ENCODE assay signal across 8 cellular contexts in the genomic region with DNA sequence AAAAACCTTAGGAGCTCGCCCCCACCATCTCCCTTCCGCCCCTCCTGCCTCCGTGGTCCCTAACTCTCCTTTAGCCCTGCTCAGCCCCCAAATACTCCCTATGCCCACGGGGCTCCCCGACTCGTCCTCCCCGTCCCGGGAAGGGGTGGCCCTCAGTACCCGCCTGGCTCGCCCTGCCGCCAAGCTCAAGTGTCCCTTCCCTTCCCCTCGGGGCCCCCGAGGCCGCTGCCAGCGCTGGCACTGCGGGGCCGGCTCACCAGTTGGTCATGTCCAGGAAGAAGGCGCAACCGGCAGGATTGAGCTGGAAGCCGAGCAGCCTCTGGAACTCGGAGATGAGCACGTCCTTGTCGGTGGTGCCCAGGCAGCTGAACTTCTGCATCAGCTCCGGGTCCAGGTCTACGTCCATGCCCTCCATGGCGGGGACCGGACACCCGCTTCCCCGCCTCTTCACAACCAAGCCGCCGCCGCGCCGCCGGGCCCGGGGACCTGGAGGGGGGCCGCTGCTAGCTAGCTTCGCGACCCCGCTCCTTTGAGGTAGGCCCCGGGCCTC. TPM values are rescaled to one million over a fixed set of nuclear protein-coding genes. Genes with fewer than 3 reads are reported as not detected.
DNase-seq lines count a peak whose midpoint lies in the region; TF ChIP-seq lines count a peak whose summit lies in the region.

No MANE protein-coding gene starts in this region.

- TF ChIP-seq EP300 in suprapubic skin (IDR thresholded peaks at IDR 0.05), result no peak

- H3K4me3 ChIP-seq in lower leg skin (ENCODE audit: low read depth, poor library complexity, severe bottlenecking), result peak overlapping the region; percentile 75
- peak overlapping the region; percentile 86 for H3K4me3 ChIP-seq in suprapubic skin

- H3K4me1 ChIP-seq in suprapubic skin, result peaks cover 40% of the 10 kb centered on the region

- DNase-seq in DMS53 (lab: John Stamatoyannopoulos, UW) (peak; percentile 71), DMS53 treated with DMSO at 0.1 percent for 48 hours (lab: John Stamatoyannopoulos, UW; ENCODE audit: unreplicated experiment) (no peak), HCEC 1CT (peak; percentile 43), MV-4-11 (lab: John Stamatoyannopoulos, UW) (peak; percentile 38), caudate nucleus (lab: John Stamatoyannopoulos, UW) (peak in 19 of 61 donors; percentile 40 to 77 (median 58)), lower leg skin (ENCODE audit: low spot score in 2 of 2) (peak; percentile 46 to 93), suprapubic skin (ENCODE audit: low spot score in 2 of 2) (peak; percentile 83 to 87)
- DNase-seq in effector CD4-positive, alpha-beta T cell, result no peak

- H3K36me3 ChIP-seq in suprapubic skin, result no peaks in the 10 kb centered on the region

- H3K27ac ChIP-seq in caudate nucleus (ENCODE audit: low read depth, low read length) (peak overlapping the region; percentile 90), suprapubic skin (peak overlapping the region; percentile 96)

- H3K9me3 ChIP-seq in suprapubic skin, result no peaks in the 10 kb centered on the region

- WGBS in lower leg skin, 2 donors, result 1% methylated on average over 20 to 32 of the region's 41 CpGs
- WGBS in suprapubic skin, result 1% methylated on average over 20 of the region's 41 CpGs

- TF ChIP-seq CTCF in lower leg skin (IDR thresholded peaks at IDR 0.05), result no peak
- no peak for TF ChIP-seq CTCF in suprapubic skin (IDR thresholded peaks at IDR 0.05)

- intact Hi-C loops in lower leg skin (cut with DNase I; ENCODE audit: low total_unique reads), result no loop called here

- no peaks in the 10 kb centered on the region for H3K27me3 ChIP-seq in suprapubic skin

- TF ChIP-seq POLR2A in lower leg skin (IDR thresholded peaks at IDR 0.05), result no peak
- TF ChIP-seq POLR2A in suprapubic skin (IDR thresholded peaks at IDR 0.05), result no peak

RNA-seq across cellular contexts. Expression of a gene that starts 0.3 kb away (rescaled TPM):
- 10 to 100 TPM; 60.2 to 65.4 (median 62.9) TPM for total RNA-seq in lower leg skin
- total RNA-seq in suprapubic skin, result 10 to 100 TPM; 65.0 to 86.5 (median 69.6) TPM

Comparison
In these comparisons a context has a peak if more than half of its experiments do, and no peak if none do; other contexts are left out.
1. DNase-seq: peak in DMS53 (single experiment), HCEC 1CT (single experiment), MV-4-11 (single experiment), lower leg skin (2 of 2) and suprapubic skin (2 of 2); none in DMS53 treated with DMSO at 0.1 percent for 48 hours (single experiment) and effector CD4-positive, alpha-beta T cell (single experiment).